Comparison of ENCODE assay signal across 8 cellular contexts in genomic region chr20:40688129-40689099, GRCh38. TPM values are rescaled to one million over a fixed set of nuclear protein-coding genes. Genes with fewer than 3 reads are reported as not detected.
DNase-seq lines count a peak whose midpoint lies in the region; ATAC-seq and TF ChIP-seq lines count a peak whose summit lies in the region.

No MANE protein-coding gene starts in this region.

- H3K4ac ChIP-seq in IMR-90 (ENCODE audit: low read depth, low read length), result no peak overlapping the region

- CTCF ChIA-PET in IMR-90 (lab: Yijun Ruan, JAX), result interaction anchor here (1.6 kb wide), 1 partner anchor 109 kb away, joined by 4 read pairs; no protein-coding TSS in a partner anchor

- peaks cover 78% of the 10 kb centered on the region for H3K27me3 ChIP-seq in IMR-90 (ENCODE audit: control insufficient read depth, insufficient read depth, low read length)
- H3K27me3 ChIP-seq in lung (ENCODE audit: control insufficient read depth, insufficient read depth), result peaks cover 3% of the 10 kb centered on the region
- H3K27me3 ChIP-seq in upper lobe of left lung, result peaks cover 0 to 28% (median 13%) of the 10 kb centered on the region in 4 donors

- H4K5ac ChIP-seq in IMR-90 (ENCODE audit: low read depth, low read length), result no peak overlapping the region

- peak overlapping the region; percentile 84; the same call in 1 of the 2 replicates for H3K23ac ChIP-seq in IMR-90 (ENCODE audit: low read depth, low read length)

- BruUV-seq in IMR-90 (replicated peaks; lab: Mats Ljungman, UMichigan), result no TSS peak

- no peak overlapping the region for H2BK20ac ChIP-seq in IMR-90 (ENCODE audit: low read depth, low read length)

- dilution Hi-C loops in IMR-90 (cut with HindIII; ENCODE audit: low sequenced_read_pairs, unreplicated experiment), result no loop called here

- POLR2A ChIA-PET in IMR-90 (lab: Charles Lee; ENCODE audit: unreplicated experiment), result interaction anchor here (0.6 kb wide), 1 partner anchor 651 kb away, joined by 4 read pairs; no protein-coding TSS in a partner anchor

- H3K56ac ChIP-seq in IMR-90 (ENCODE audit: extremely low read depth, insufficient read depth, low read length), result no peak overlapping the region

- no peak overlapping the region for H2BK15ac ChIP-seq in IMR-90 (ENCODE audit: low read depth, low read length)

- no peaks in the 10 kb centered on the region for H3K79me1 ChIP-seq in IMR-90 (ENCODE audit: low read depth in 1 of 2, low read length in 2 of 2)

- no peak overlapping the region for H3K18ac ChIP-seq in IMR-90 (ENCODE audit: low read depth, low read length)

- TF ChIP-seq RAD21 in IMR-90 (IDR thresholded peaks at IDR 0.05; ENCODE audit: low read length), result no peak

- DNase-seq in AG20443 (ENCODE audit: low spot score), result peak; percentile 24
- DNase-seq in IMR-90, result peak; percentile 1
- no peak for DNase-seq in lung (ENCODE audit: low spot score)
- DNase-seq in upper lobe of left lung, result peak in 1 of 2 donors; percentile 88
- DNase-seq in posterior vena cava (ENCODE audit: low spot score), result no peak
- DNase-seq in T-helper 9 cell, result no peak
- no peak for DNase-seq in GM13976 (ENCODE audit: low spot score)

- TF ChIP-seq POLR2A in IMR-90 (IDR thresholded peaks at IDR 0.05; ENCODE audit: low read depth, low read length) (no peak), upper lobe of left lung (IDR thresholded peaks at IDR 0.05) (no peak)

- H3K27ac ChIP-seq in IMR-90 (ENCODE audit: insufficient read depth, low read length) (no peak overlapping the region), cingulate gyrus (ENCODE audit: low read depth, low read length) (peak overlapping the region; percentile 75), lung (ENCODE audit: low read depth in 1 of 2, low read length in 1 of 2) (peak overlapping the region; percentile 78 to 98), upper lobe of left lung (peak overlapping the region; percentile 86 to 94 (median 91))

- in situ Hi-C loops in IMR-90 (cut with MboI; ENCODE audit: low sequenced_read_pairs), result loop anchor here (25.0 kb wide), 1 partner anchor 801 kb away; no protein-coding TSS in a partner anchor
- in situ Hi-C loops in GM13976 (cut with MboI; ENCODE audit: low sequenced_read_pairs, unreplicated experiment), result loop anchor here (10.0 to 25.0 kb wide), 4 partner anchors 426 to 1426 kb away; no protein-coding TSS in a partner anchor

- ATAC-seq in IMR-90 (ENCODE audit: low read depth), result peak; percentile 2
- no peak for ATAC-seq in lung (ENCODE audit: insufficient read depth, low FRiP score)
- peak in 1 of 2 donors; percentile 1 for ATAC-seq in upper lobe of left lung (ENCODE audit: low FRiP score in 2 of 2)

- H3K4me3 ChIP-seq in IMR-90 (ENCODE audit: insufficient read depth, low read depth, low read length) (peak overlapping the region; percentile 44), lung (peak overlapping the region; percentile 57), upper lobe of left lung (peak overlapping the region; percentile 57 to 77 (median 60))

- H3K9me1 ChIP-seq in IMR-90 (ENCODE audit: insufficient read depth, low read length), result no peaks in the 10 kb centered on the region

- intact Hi-C loops in IMR-90 (cut with micrococcal nuclease), result loop anchor here (1.0 to 5.0 kb wide), 3 partner anchors 259 to 1419 kb away; no protein-coding TSS in a partner anchor
- intact Hi-C loops in posterior vena cava (cut with DNase I), result loop anchor here in 1 of 2 donors (10.0 kb wide), 1 partner anchor 534 kb away; no protein-coding TSS in a partner anchor

- no peak for TF ChIP-seq CTCF in IMR-90 (conservative IDR thresholded peaks at IDR 0.05; ENCODE audit: low read depth, low read length)
- TF ChIP-seq CTCF in lung (IDR thresholded peaks at IDR 0.05; ENCODE audit: control extremely low read depth, extremely low read depth), result no peak
- TF ChIP-seq CTCF in upper lobe of left lung (IDR thresholded peaks at IDR 0.05), result no peak
- no peak for TF ChIP-seq CTCF in GM13976 (IDR thresholded peaks at IDR 0.05; ENCODE audit: borderline replicate concordance, control extremely low read depth, extremely low read depth, insufficient read depth, missing control alignments)

- H3K36me3 ChIP-seq in IMR-90 (ENCODE audit: control insufficient read depth, insufficient read depth, low read length) (no peaks in the 10 kb centered on the region), lung (ENCODE audit: control insufficient read depth in 2 of 2, insufficient read depth in 2 of 2, low read length in 2 of 2) (peaks cover 0 to 2% of the 10 kb centered on the region in 2 donors), upper lobe of left lung (no peaks in the 10 kb centered on the region)

- H2AFZ ChIP-seq in IMR-90 (replicated peaks; ENCODE audit: low read length, poor library complexity), result peak overlapping the region; percentile 89

- H2BK120ac ChIP-seq in IMR-90 (ENCODE audit: low read depth, low read length), result no peak overlapping the region

- peak overlapping the region; percentile 78 for H3K4me2 ChIP-seq in IMR-90 (ENCODE audit: low read depth, low read length)

- H3K9me3 ChIP-seq in IMR-90 (ENCODE audit: control insufficient read depth, insufficient read depth, low read length) (no peaks in the 10 kb centered on the region), lung (ENCODE audit: control insufficient read depth in 2 of 2, insufficient read depth in 1 of 2, low read length in 1 of 2) (peaks cover 0 to 3% of the 10 kb centered on the region in 2 donors), upper lobe of left lung (no peaks in the 10 kb centered on the region)

- H3K14ac ChIP-seq in IMR-90 (replicated peaks; ENCODE audit: low read depth, low read length), result no peak overlapping the region

- H4K91ac ChIP-seq in IMR-90 (ENCODE audit: insufficient read depth, low read depth, low read length), result no peak overlapping the region

- H4K20me1 ChIP-seq in IMR-90 (ENCODE audit: insufficient read depth, low read length), result no peaks in the 10 kb centered on the region

- TF ChIP-seq EP300 in upper lobe of left lung (IDR thresholded peaks at IDR 0.05), result no peak

- no peak overlapping the region for H2BK5ac ChIP-seq in IMR-90 (ENCODE audit: low read depth, low read length, poor library complexity, severe bottlenecking)

- H4K8ac ChIP-seq in IMR-90 (ENCODE audit: low read depth in 2 of 2, low read length in 2 of 2), result no peak overlapping the region

- 2% methylated on average over 52 of the region's 120 CpGs; no CpG with 5 or more reads in 1 of the 2 experiments for WGBS in IMR-90 (ENCODE audit: extremely low coverage in 2 of 2, insufficient read length in 1 of 2), 2 experiments
- WGBS in lung, 2 donors, result 2 to 3% methylated on average over 112 to 120 of the region's 120 CpGs
- 0 to 3% methylated on average over 2 to 119 of the region's 120 CpGs for WGBS in upper lobe of left lung, 2 donors

- H3K9ac ChIP-seq in IMR-90 (ENCODE audit: low read depth, low read length), result 0 out of 2 replicates have a peak overlapping the region, but pooled peaks have one; percentile 5

- no peak overlapping the region for H2AK9ac ChIP-seq in IMR-90 (replicated peaks; ENCODE audit: low read depth, low read length, poor library complexity)

- H2AK5ac ChIP-seq in IMR-90 (ENCODE audit: low read depth, low read length), result no peak overlapping the region

- H3K4me1 ChIP-seq in IMR-90 (ENCODE audit: control insufficient read depth, insufficient read depth, low read length), result peaks cover 7% of the 10 kb centered on the region; the same call in 1 of the 2 replicates
- H3K4me1 ChIP-seq in lung (ENCODE audit: control insufficient read depth in 2 of 2, insufficient read depth in 2 of 2, low read length in 2 of 2), result peaks cover 0 to 30% of the 10 kb centered on the region in 2 donors
- H3K4me1 ChIP-seq in upper lobe of left lung, result peaks cover 29 to 78% (median 35%) of the 10 kb centered on the region in 4 donors

TF ChIP-seq in IMR-90, 13 proteins besides CTCF, POLR2A, EP300 and RAD21 (continues in another document):
- TF ChIP-seq BHLHE40 (IDR thresholded peaks at IDR 0.05; ENCODE audit: low read depth, low read length) (no peak), NFE2L2 (IDR thresholded peaks at IDR 0.05; ENCODE audit: low read depth, low read length) (no peak), RCOR1 (IDR thresholded peaks at IDR 0.05; ENCODE audit: insufficient replicate concordance, low read length) (no peak), SMC3 (IDR thresholded peaks at IDR 0.05; ENCODE audit: low read depth, low read length) (no peak), CEBPB (IDR thresholded peaks at IDR 0.05; ENCODE audit: low read depth, low read length) (no peak), CHD1 (IDR thresholded peaks at IDR 0.05; ENCODE audit: low read depth, low read length) (no peak), USF2 (IDR thresholded peaks at IDR 0.05; ENCODE audit: low read depth, low read length) (no peak), MAZ (IDR thresholded peaks at IDR 0.05; ENCODE audit: borderline replicate concordance, low read depth, low read length) (no peak), ELK1 (IDR thresholded peaks at IDR 0.05; ENCODE audit: borderline replicate concordance, low read depth, low read length) (no peak), MXI1 (IDR thresholded peaks at IDR 0.05; ENCODE audit: borderline replicate concordance, low read depth, low read length) (no peak), FOS (IDR thresholded peaks at IDR 0.05; ENCODE audit: low read depth, low read length) (no peak), MAFK (IDR thresholded peaks at IDR 0.05; ENCODE audit: low read depth, low read length) (no peak)

RNA-seq across cellular contexts. Expression of gene MAFB, which starts 0.6 kb away (rescaled TPM):
- total RNA-seq in IMR-90 (2012; rRNA removed), result not detected in 2 replicates
- 0.07 and 0.10 TPM in 2 replicates for polyA plus RNA-seq in IMR-90 (2012; rRNA removed)
- 0.09 and 0.11 TPM in 2 replicates for polyA plus RNA-seq in IMR-90 (2012; cell fraction: cytosol; rRNA removed)
- polyA plus RNA-seq in IMR-90 (2012; cell fraction: nucleus; rRNA removed; ENCODE audit: low replicate concordance), result 0.17 and 0.26 TPM in 2 replicates
- 10 to 100 TPM; 17.5 to 65.0 TPM for total RNA-seq in lung
- polyA plus RNA-seq in lung, result 100 to 1,000 TPM in 1 of 2 donors, 1 to 10 TPM in 1; 7.7 to 161 TPM
- 10 to 100 TPM; 34.0 to 81.7 (median 60.5) TPM for total RNA-seq in upper lobe of left lung
- 10 to 100 TPM; 34.7 to 54.0 TPM for total RNA-seq in posterior vena cava

Comparison
In these comparisons a context has a peak if more than half of its experiments do, and no peak if none do; other contexts are left out.
1. DNase-seq: peak in AG20443 (single experiment) and IMR-90 (single experiment); none in lung (single experiment), posterior vena cava (single experiment), T-helper 9 cell (single experiment) and GM13976 (single experiment).
2. RNA of gene MAFB, which starts 0.6 kb away (total RNA-seq): 34.0 to 81.7 TPM in upper lobe of left lung, 17.5 to 65.0 TPM in lung and 34.7 to 54.0 TPM in posterior vena cava; not detected in IMR-90; every median in the first group is over 10 times any median in the second.
3. Peak in every context shown above with its lines, with median percentiles within 50 percentile points of each other: H3K4me3 ChIP-seq.